16 cellular contexts compared by ENCODE assay signal in genomic region chr1:38502772-38503171, GRCh38.
DNase-seq lines count a peak whose midpoint lies in the region; ATAC-seq and TF ChIP-seq lines count a peak whose summit lies in the region.
"Had no signal": no experiment of that assay in that cellular context is flagged by ENCODE, and none has a peak within 500 bp of the region (broad histone marks: within the 10 kb centered on the region; RNA-seq: fewer than 3 reads in every experiment).

No MANE protein-coding gene starts in this region.

- no peak overlapping the region for H3K4me3 ChIP-seq in AG10803 (ENCODE audit: low read length)
- H3K4me3 ChIP-seq in aorta (ENCODE audit: low read length in 2 of 2): no peak overlapping the region
- H3K4me3 ChIP-seq: lung, MG63, SJSA1 had no signal

- no peaks in the 10 kb centered on the region for H3K36me3 ChIP-seq in aorta (ENCODE audit: control insufficient read depth in 1 of 2, insufficient read depth in 2 of 2, low read length in 1 of 2)
- H3K36me3 ChIP-seq: MG63, SJSA1 had no signal

- intact Hi-C loops in aorta (cut with DNase I): no loop called here

- ATAC-seq in GM18520 (IDR thresholded peaks at IDR 0.05; ENCODE audit: unreplicated experiment): no peak
- ATAC-seq in aorta (ENCODE audit: low FRiP score): no peak
- ATAC-seq: activated T-cell treated with anti-CD3 and anti-CD28 coated beads, Interleukin-2, amount 50 U/mL, for 72 hours had no signal

- TF ChIP-seq CTCF in AG10803 (conservative IDR thresholded peaks at IDR 0.05; ENCODE audit: low read length) (peak; percentile 8; the same call in 1 of the 2 replicates), GM12872 (IDR thresholded peaks at IDR 0.05; ENCODE audit: insufficient read depth, low read depth, low read length) (peak; percentile 40; the same call in 1 of the 3 replicates)

- no peaks in the 10 kb centered on the region for H3K4me1 ChIP-seq in aorta (ENCODE audit: control insufficient read depth in 1 of 2, insufficient read depth in 2 of 2, low read length in 2 of 2)
- H3K4me1 ChIP-seq: SJSA1 had no signal

- no peak overlapping the region for H3K27ac ChIP-seq in aorta (ENCODE audit: low read depth in 1 of 2, low read length in 2 of 2)
- H3K27ac ChIP-seq: epithelial cell of prostate, SJSA1 had no signal

- WGBS in aorta, 2 donors: 23 to 25% methylated on average over 4 of the region's 4 CpGs

- DNase-seq in AG10803 (ENCODE audit: low read depth) (peak; percentile 2), OCI-M1 (lab: John Stamatoyannopoulos, UW) (peak; percentile 17), iPS-NIHi11 (ENCODE audit: low spot score) (peak; percentile 61), aorta (no peak), NK-92 (lab: John Stamatoyannopoulos, UW; ENCODE audit: unreplicated experiment) (no peak)
- DNase-seq in effector CD4-positive, alpha-beta T cell: no peak
- DNase-seq: activated CD4-positive, alpha-beta T cell treated with anti-CD3 and anti-CD28 coated beads for 1 hour; activated T-cell treated with anti-CD3 and anti-CD28 coated beads, Interleukin-2, amount 50 U/mL, for 72 hours; MG63; NCI-H226; stimulated activated CD4-positive, alpha-beta T cell treated with anti-CD3 and anti-CD28 coated beads, Interleukin-1b, Interleukin-23, amount 100 ng/mL, for 48 hours had no signal

- H3K27me3 ChIP-seq in aorta (ENCODE audit: control insufficient read depth in 1 of 2, insufficient read depth in 2 of 2, low read length in 1 of 2): no peaks in the 10 kb centered on the region
- H3K27me3 ChIP-seq: MG63 had no signal

- H3K9me3 ChIP-seq in aorta (ENCODE audit: control insufficient read depth, low read length): no peaks in the 10 kb centered on the region
- H3K9me3 ChIP-seq: MG63, SJSA1 had no signal

Comparison
In these comparisons a context has a peak if more than half of its experiments do, and no peak if none do; other contexts are left out.
1. DNase-seq: peak in AG10803 (single experiment), OCI-M1 (single experiment) and iPS-NIHi11 (single experiment); none in effector CD4-positive, alpha-beta T cell (single experiment), aorta (0 of 2) and NK-92 (single experiment).